8 cellular contexts compared by ENCODE assay signal in genomic region chr12:50110127-50110761, GRCh38. TPM values are rescaled to one million over a fixed set of nuclear protein-coding genes. Genes with fewer than 3 reads are reported as not detected.
DNase-seq lines count a peak whose midpoint lies in the region; ATAC-seq, FAIRE-seq and TF ChIP-seq lines count a peak whose summit lies in the region.

No MANE protein-coding gene starts in this region.

- DNase-seq in Caco-2: peak; percentile 65 to 87
- DNase-seq in HUDEP-2 (lab: John Stamatoyannopoulos, UW; ENCODE audit: unreplicated experiment in 76 of 76): peak in 47 of 76 experiments; percentile 3 to 61 (median 28)
- DNase-seq in adrenal gland: peak; percentile 40 to 83 (median 52)
- DNase-seq in medulla oblongata (ENCODE audit: extremely low spot score): peak; percentile 49
- no peak for DNase-seq in NCI-H2227 treated with DMSO at 0.1 percent for 48 hours (lab: John Stamatoyannopoulos, UW)
- DNase-seq in frontal cortex (ENCODE audit: low spot score in 2 of 2): no peak
- no peak for DNase-seq in SHP77 treated with DMSO at 0.1 percent for 48 hours (lab: John Stamatoyannopoulos, UW)

- no peak for TF ChIP-seq POLR2A in adrenal gland (IDR thresholded peaks at IDR 0.05)

- no peak for TF ChIP-seq CTCF in Caco-2 (IDR thresholded peaks at IDR 0.05; ENCODE audit: insufficient read depth in 1 of 2, low read depth in 1 of 2, low read length in 1 of 2, severe bottlenecking in 1 of 2, unreplicated experiment in 1 of 2)
- no peak for TF ChIP-seq CTCF in adrenal gland (IDR thresholded peaks at IDR 0.05)

- POLR2A ChIA-PET in Caco-2 (lab: Charles Lee): interaction anchor here (0.5 to 1.8 kb wide), 12 partner anchors 10 to 1282 kb away, joined by 3 to 19 read pairs (median 4); partner anchors contain the start of genes RACGAP1 and SMARCD1

- no peaks in the 10 kb centered on the region for H3K27me3 Mint-ChIP-seq in Caco-2 (ENCODE audit: insufficient read depth, unreplicated experiment)

- BruUV-seq in Caco-2 (replicated peaks; lab: Mats Ljungman, UMichigan): no TSS peak

- H3K36me3 Mint-ChIP-seq in Caco-2 (ENCODE audit: insufficient read depth, unreplicated experiment): peaks cover 17% of the 10 kb centered on the region

- H3K27ac ChIP-seq in adrenal gland: peak overlapping the region; percentile 28 to 99 (median 84)

- peak overlapping the region; percentile 97 for H3K27ac Mint-ChIP-seq in Caco-2 (ENCODE audit: unreplicated experiment)

- peak overlapping the region; percentile 49 for H3K4me3 Mint-ChIP-seq in Caco-2 (ENCODE audit: unreplicated experiment)

- CTCF ChIA-PET in Caco-2 (lab: Charles Lee): interaction anchor here (0.6 to 4.4 kb wide), 21 partner anchors 9 to 497 kb away, joined by 3 to 105 read pairs (median 5); partner anchors contain the start of genes CERS5 and SMARCD1

- WGBS in adrenal gland, 4 donors: 25 to 47% (median 39%) methylated on average over 7 to 8 of the region's 8 CpGs

- H3K27me3 ChIP-seq in Caco-2 (replicated peaks; ENCODE audit: control insufficient read depth, insufficient read depth, low read length): no peaks in the 10 kb centered on the region
- no peaks in the 10 kb centered on the region for H3K27me3 ChIP-seq in adrenal gland

- H3K36me3 ChIP-seq in Caco-2 (ENCODE audit: control insufficient read depth, insufficient read depth, low read length) (no peaks in the 10 kb centered on the region), adrenal gland (replicated peaks in 1 of 2) (no peaks in the 10 kb centered on the region)

- no peak for ATAC-seq in GM18868 (IDR thresholded peaks at IDR 0.05; ENCODE audit: unreplicated experiment)

- FAIRE-seq in frontal cortex (lab: Jason Lieb, UNC): no peak

- H3K4me1 Mint-ChIP-seq in Caco-2 (ENCODE audit: low read depth, unreplicated experiment): peaks cover 17% of the 10 kb centered on the region

- no peak overlapping the region for H3K4me3 ChIP-seq in Caco-2 (ENCODE audit: low read depth, low read length)
- H3K4me3 ChIP-seq in adrenal gland: peak overlapping the region in 1 of 4 donors; percentile 4

- H3K4me1 ChIP-seq in Caco-2 (peaks cover 31% of the 10 kb centered on the region), adrenal gland (replicated peaks in 1 of 2) (peaks cover 31 to 40% of the 10 kb centered on the region in 2 donors)

- intact Hi-C loops in Caco-2 (cut with micrococcal nuclease; ENCODE audit: unreplicated experiment): no loop called here
- intact Hi-C loops in adrenal gland (cut with DNase I): no loop called here

- H3K9me3 Mint-ChIP-seq in Caco-2 (ENCODE audit: unreplicated experiment): no peaks in the 10 kb centered on the region

- H3K9me3 ChIP-seq in Caco-2 (no peaks in the 10 kb centered on the region), adrenal gland (replicated peaks in 1 of 3) (no peaks in the 10 kb centered on the region)

RNA-seq across cellular contexts. Expression of gene COX14, which starts 1.8 kb away (rescaled TPM):
- total RNA-seq in Caco-2 (2022): 85.0 and 86.3 TPM in 2 replicates
- 100 to 1,000 TPM in 4 of 8 donors, 10 to 100 TPM in 4; 61.2 to 150 (median 105) TPM for total RNA-seq in adrenal gland
- 10 to 100 TPM; 78.8 to 98.5 (median 86.3) TPM for polyA plus RNA-seq in adrenal gland
- total RNA-seq in frontal cortex: 11.0 TPM

RNA-seq across cellular contexts. Expression of gene GPD1, which starts 6.4 kb away (rescaled TPM):
- total RNA-seq in Caco-2 (2022): 1.5 and 1.9 TPM in 2 replicates
- total RNA-seq in adrenal gland: 1 to 10 TPM in 7 of 8 donors, under 1 TPM in 1; 0.43 to 8.5 (median 3.5) TPM
- polyA plus RNA-seq in adrenal gland: 10 to 100 TPM in 1 of 3 donors, 1 to 10 TPM in 2; 2.1 to 36.9 (median 2.7) TPM
- 9.4 TPM for total RNA-seq in frontal cortex

RNA-seq across cellular contexts. Expression of gene SMARCD1, which starts 25.1 kb away (rescaled TPM):
- 142 and 158 TPM in 2 replicates for total RNA-seq in Caco-2 (2022)
- total RNA-seq in adrenal gland: 10 to 100 TPM; 25.0 to 64.3 (median 54.6) TPM
- polyA plus RNA-seq in adrenal gland: 10 to 100 TPM; 22.9 to 65.0 (median 24.0) TPM
- 35.1 TPM for total RNA-seq in frontal cortex

RNA-seq across cellular contexts. Expression of gene ASIC1, which starts 52.8 kb away (rescaled TPM):
- 15.6 and 17.8 TPM in 2 replicates for total RNA-seq in Caco-2 (2022)
- 1 to 10 TPM in 2 of 8 donors, under 1 TPM in 5, not detected in 1; 0.65 to 1.2 (median 0.79) TPM for total RNA-seq in adrenal gland
- polyA plus RNA-seq in adrenal gland: 1 to 10 TPM in 1 of 3 donors, under 1 TPM in 2; 0.47 to 1.3 (median 0.71) TPM
- total RNA-seq in frontal cortex: 15.5 TPM

RNA-seq across cellular contexts. Expression of gene CERS5, which starts 56.9 kb away (rescaled TPM):
- total RNA-seq in Caco-2 (2022) (61.6 and 62.6 TPM in 2 replicates), adrenal gland (10 to 100 TPM; 19.4 to 39.5 (median 35.5) TPM), frontal cortex (104 TPM)
- 100 to 1,000 TPM in 1 of 3 donors, 10 to 100 TPM in 2; 35.8 to 110 (median 98.8) TPM for polyA plus RNA-seq in adrenal gland

Comparison
In these comparisons a context has a peak if more than half of its experiments do, and no peak if none do; other contexts are left out.
1. DNase-seq: peak in Caco-2 (2 of 2), HUDEP-2 (47 of 76), adrenal gland (7 of 7) and medulla oblongata (single experiment); none in NCI-H2227 treated with DMSO at 0.1 percent for 48 hours (single experiment), frontal cortex (0 of 2) and SHP77 treated with DMSO at 0.1 percent for 48 hours (single experiment).